8 cellular contexts compared by ENCODE assay signal in the genomic region with DNA sequence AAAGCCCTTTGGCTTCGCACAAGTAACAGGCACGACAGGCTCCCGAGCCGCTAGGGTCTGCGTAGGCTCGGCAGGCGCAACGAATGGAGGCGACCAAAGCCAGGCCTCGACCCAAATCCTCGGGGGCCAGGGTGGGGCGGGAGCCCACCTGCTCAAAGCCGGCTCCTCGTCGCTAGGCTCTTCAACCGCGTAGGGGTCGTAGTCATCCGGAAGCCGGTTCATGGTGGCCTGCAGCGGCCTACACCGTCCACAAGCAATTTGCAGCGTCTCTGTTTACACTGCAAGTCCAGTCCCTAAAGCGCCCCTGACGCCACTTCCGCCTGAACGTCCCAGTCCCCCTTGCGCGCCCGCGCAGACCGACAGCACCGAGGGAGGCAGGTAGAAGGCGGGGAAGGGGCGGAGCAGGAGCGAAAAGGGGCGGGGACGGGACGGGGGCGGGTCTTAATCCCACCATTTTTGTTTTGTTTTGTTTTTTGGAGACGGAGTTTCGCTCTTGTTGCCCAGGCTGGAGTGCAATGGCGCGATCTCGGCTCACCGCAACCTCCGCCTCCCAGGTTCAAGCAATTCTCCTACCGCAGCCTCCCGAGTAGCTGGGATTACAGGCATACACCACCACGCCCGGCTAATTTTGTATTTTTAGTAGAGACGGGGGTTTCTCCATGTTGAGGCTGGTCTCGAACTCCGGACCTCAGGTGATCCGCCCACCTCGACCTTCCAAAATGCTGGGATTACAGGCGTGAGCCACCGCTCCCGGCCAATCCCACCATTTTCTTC. TPM values are rescaled to one million over a fixed set of nuclear protein-coding genes. Genes with fewer than 3 reads are reported as not detected.
DNase-seq lines count a peak whose midpoint lies in the region; ATAC-seq and TF ChIP-seq lines count a peak whose summit lies in the region.

A gene with protein sequence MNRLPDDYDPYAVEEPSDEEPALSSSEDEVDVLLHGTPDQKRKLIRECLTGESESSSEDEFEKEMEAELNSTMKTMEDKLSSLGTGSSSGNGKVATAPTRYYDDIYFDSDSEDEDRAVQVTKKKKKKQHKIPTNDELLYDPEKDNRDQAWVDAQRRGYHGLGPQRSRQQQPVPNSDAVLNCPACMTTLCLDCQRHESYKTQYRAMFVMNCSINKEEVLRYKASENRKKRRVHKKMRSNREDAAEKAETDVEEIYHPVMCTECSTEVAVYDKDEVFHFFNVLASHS (minus strand): TSS at position 295 of the 774 bp plus-strand sequence. CDS start 73 bp downstream, at position 222.

- POLR2A ChIA-PET in Panc1 (lab: Charles Lee): no interaction called here

- no TSS peak for BruUV-seq in Panc1 (replicated peaks; lab: Mats Ljungman, UMichigan)

- H3K9me3 ChIP-seq in Panc1 (ENCODE audit: control insufficient read depth, insufficient read depth, low read depth, low read length): no peaks in the 10 kb centered on the region
- no peaks in the 10 kb centered on the region for H3K9me3 ChIP-seq in left ventricle myocardium inferior (replicated peaks)

- H3K4me1 ChIP-seq in Panc1 (ENCODE audit: control insufficient read depth, insufficient read depth, low read length): 0 out of 2 replicates have a peak, but pooled peaks cover 4% of the 10 kb centered on the region
- H3K4me1 ChIP-seq in left ventricle myocardium inferior: peaks cover 35% of the 10 kb centered on the region

- DNase-seq in GM12865 (ENCODE audit: low read depth) (peak; percentile 98), Panc1 (ENCODE audit: low read depth, low spot score) (peak; percentile 69), left ventricle myocardium inferior (peak; percentile 98), renal cortical epithelial cell (ENCODE audit: low read depth) (peak; percentile 93), NCI-H748 (lab: John Stamatoyannopoulos, UW; ENCODE audit: unreplicated experiment) (no peak), NCI-H2081 (lab: John Stamatoyannopoulos, UW) (no peak)
- DNase-seq in activated naive CD8-positive, alpha-beta T cell treated with anti-CD3 and anti-CD28 coated beads, Interleukin-2, amount 50 U/mL, for 16 hours (ENCODE audit: low read depth, low spot score): peak; percentile 89

- CTCF ChIA-PET in Panc1 (lab: Charles Lee): no interaction called here

- no peaks in the 10 kb centered on the region for H3K27me3 ChIP-seq in Panc1 (ENCODE audit: control insufficient read depth, insufficient read depth, low read length)
- H3K27me3 ChIP-seq in left ventricle myocardium inferior (ENCODE audit: low read depth): no peaks in the 10 kb centered on the region

- H3K36me3 ChIP-seq in Panc1 (ENCODE audit: control insufficient read depth, insufficient read depth, low read length) (peaks cover 5% of the 10 kb centered on the region; the same call in 1 of the 2 replicates), left ventricle myocardium inferior (peaks cover 16% of the 10 kb centered on the region)

- in situ Hi-C loops in Panc1 (cut with HindIII; ENCODE audit: low pct_unique_long_range_greater_than_20kb, low sequenced_read_pairs): no loop called here

- H3K4me3 ChIP-seq in GM12865 (ENCODE audit: low read depth, low read length) (peak within 1 kb of the TSS; percentile 98), Panc1 (ENCODE audit: low read depth in 2 of 2, low read length in 2 of 2) (peak within 1 kb of the TSS; percentile 85 to 92), left ventricle myocardium inferior (peak within 1 kb of the TSS; percentile 97)

- no peak for TF ChIP-seq CTCF in GM12865 (IDR thresholded peaks at IDR 0.05; ENCODE audit: insufficient read depth, low read depth, low read length, missing control alignments)
- TF ChIP-seq CTCF in Panc1 (IDR thresholded peaks at IDR 0.05): no peak
- no peak for TF ChIP-seq CTCF in left ventricle myocardium inferior (IDR thresholded peaks at IDR 0.05; ENCODE audit: borderline replicate concordance)

- peak; percentile 100 for ATAC-seq in HG02623 (IDR thresholded peaks at IDR 0.05; ENCODE audit: unreplicated experiment)
- ATAC-seq in Panc1: peak; percentile 100

- H3K27ac ChIP-seq in Panc1 (ENCODE audit: low read length) (peak within 1 kb of the TSS; percentile 90), left ventricle myocardium inferior (replicated peaks) (peak within 1 kb of the TSS; percentile 95)

- intact Hi-C loops in Panc1 (cut with micrococcal nuclease; ENCODE audit: unreplicated experiment) (no loop called here), left ventricle myocardium inferior (cut with micrococcal nuclease) (no loop called here)

RNA-seq across cellular contexts. Expression of the gene that starts here (rescaled TPM):
- total RNA-seq in Panc1 (2021; ENCODE audit: unreplicated experiment) (16.6 TPM), left ventricle myocardium inferior (17.5 TPM), renal cortical epithelial cell (62.9 and 91.9 TPM in 2 replicates)
- polyA plus RNA-seq in Panc1 (2012; ENCODE audit: insufficient read length): 14.8 TPM

Comparison
In these comparisons a context has a peak if more than half of its experiments do, and no peak if none do; other contexts are left out.
1. DNase-seq: peak in GM12865 (single experiment), Panc1 (single experiment), activated naive CD8-positive, alpha-beta T cell treated with anti-CD3 and anti-CD28 coated beads, Interleukin-2, amount 50 U/mL, for 16 hours (single experiment), left ventricle myocardium inferior (single experiment) and renal cortical epithelial cell (single experiment); none in NCI-H748 (single experiment) and NCI-H2081 (0 of 2).
2. Peak in every context shown above with its lines, with median percentiles within 50 percentile points of each other: H3K4me3 ChIP-seq.